In genomic region chr1:193406901-193407300, GRCh38 we compare ENCODE assay signal across 8 cellular contexts.
DNase-seq lines count a peak whose midpoint lies in the region; ATAC-seq and TF ChIP-seq lines count a peak whose summit lies in the region.

No MANE protein-coding gene starts in this region.

- peaks cover 3 to 31% of the 10 kb centered on the region in 2 donors for H3K4me1 ChIP-seq in adrenal gland (replicated peaks in 1 of 2)

- no peak overlapping the region for H3K4me3 ChIP-seq in adrenal gland

- no peak for TF ChIP-seq POLR2A in adrenal gland (IDR thresholded peaks at IDR 0.05)

- peak; percentile 57 to 83 (median 77) for TF ChIP-seq CTCF in adrenal gland (IDR thresholded peaks at IDR 0.05)

- no peaks in the 10 kb centered on the region for H3K9me3 ChIP-seq in adrenal gland (replicated peaks in 1 of 3)

- no peaks in the 10 kb centered on the region for H3K27me3 ChIP-seq in adrenal gland

- peak; percentile 69 for ATAC-seq in HG02588 (IDR thresholded peaks at IDR 0.05; ENCODE audit: unreplicated experiment)

- peak overlapping the region in 1 of 5 donors; percentile 16 for H3K27ac ChIP-seq in adrenal gland

- no peaks in the 10 kb centered on the region for H3K36me3 ChIP-seq in adrenal gland (replicated peaks in 1 of 2)

- intact Hi-C loops in adrenal gland (cut with DNase I), result no loop called here

- WGBS in adrenal gland, 4 donors, result 1 to 4% (median 1%) methylated on average over 4 of the region's 4 CpGs

- peak; percentile 16 for DNase-seq in stimulated activated CD4-positive, alpha-beta T cell treated with anti-CD3 and anti-CD28 coated beads, Interleukin-4, amount 100 ng/mL, for 24 hours
- DNase-seq in stimulated activated CD4-positive, alpha-beta T cell treated with anti-CD3 and anti-CD28 coated beads, Interleukin-2, amount 100 ng/mL, for 24 hours, result no peak
- DNase-seq in NCI-H2081 treated with DMSO at 0.1 percent for 48 hours (lab: John Stamatoyannopoulos, UW) (peak; percentile 10), adrenal gland (peak in 2 of 7 donors; percentile 27 to 29), iPS-NIHi11 (ENCODE audit: low spot score) (peak; percentile 46), superior temporal gyrus (ENCODE audit: extremely low spot score) (peak; percentile 83)
- DNase-seq in effector CD4-positive, alpha-beta T cell, result no peak

Comparison
In these comparisons a context has a peak if more than half of its experiments do, and no peak if none do; other contexts are left out.
1. DNase-seq: peak in stimulated activated CD4-positive, alpha-beta T cell treated with anti-CD3 and anti-CD28 coated beads, Interleukin-4, amount 100 ng/mL, for 24 hours (single experiment), NCI-H2081 treated with DMSO at 0.1 percent for 48 hours (single experiment), iPS-NIHi11 (single experiment) and superior temporal gyrus (single experiment); none in stimulated activated CD4-positive, alpha-beta T cell treated with anti-CD3 and anti-CD28 coated beads, Interleukin-2, amount 100 ng/mL, for 24 hours (0 of 2) and effector CD4-positive, alpha-beta T cell (single experiment).